In the genomic region with DNA sequence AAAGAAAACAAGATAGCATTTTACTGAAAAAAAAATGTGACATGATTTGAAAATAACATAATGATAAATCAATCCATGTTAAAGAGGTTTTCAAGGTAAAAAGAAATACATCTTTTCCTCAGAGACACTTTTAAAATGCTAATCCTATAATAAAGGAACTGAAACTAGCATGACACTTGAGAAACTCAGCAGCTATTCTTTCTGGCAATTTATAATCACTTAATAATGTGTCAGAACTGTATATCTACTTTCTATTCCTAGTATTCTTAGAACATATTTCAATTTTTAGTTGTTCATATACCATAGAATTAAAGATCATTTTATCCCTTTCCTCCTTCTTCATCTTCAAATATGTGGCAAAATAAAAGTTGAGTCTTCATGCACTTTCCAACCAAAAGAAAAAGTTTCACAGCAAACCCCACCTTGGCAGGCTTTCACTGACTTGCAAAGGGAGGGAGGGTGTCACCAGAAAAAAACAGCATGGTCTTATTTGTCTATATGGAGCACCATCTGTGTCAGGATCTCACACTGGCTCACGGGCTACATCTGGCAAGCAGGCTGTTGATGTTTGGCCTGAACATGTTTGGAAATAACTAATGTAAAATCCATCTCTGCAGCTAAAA, we compare ENCODE assay signal across 12 cellular contexts.
DNase-seq lines count a peak whose midpoint lies in the region; ATAC-seq and TF ChIP-seq lines count a peak whose summit lies in the region.
"Had no signal": no experiment of that assay in that cellular context is flagged by ENCODE, and none has a peak within 500 bp of the region (broad histone marks: within the 10 kb centered on the region; RNA-seq: fewer than 3 reads in every experiment).

No MANE protein-coding gene starts in this region.

- H3K9me2 ChIP-seq in OCI-LY1 (ENCODE audit: low read depth, low read length) = no peaks in the 10 kb centered on the region

- H3F3A ChIP-seq in OCI-LY1 (ENCODE audit: insufficient read depth, low read length) = no peaks in the 10 kb centered on the region; the same call in 1 of the 2 replicates

- H4K20me1 ChIP-seq in OCI-LY1 (ENCODE audit: insufficient read depth, low read length) = no peaks in the 10 kb centered on the region

- ATAC-seq in GM18511 (IDR thresholded peaks at IDR 0.05; ENCODE audit: unreplicated experiment) (peak; percentile 82), GM21526 (IDR thresholded peaks at IDR 0.05; ENCODE audit: low FRiP score, unreplicated experiment) (peak; percentile 70), HG03135 (IDR thresholded peaks at IDR 0.05; ENCODE audit: unreplicated experiment) (peak; percentile 76)

- peaks cover 99% of the 10 kb centered on the region for H3K4me1 ChIP-seq in OCI-LY1 (ENCODE audit: insufficient read depth, low read length, severe bottlenecking)
- H3K4me1 ChIP-seq: transverse colon had no signal

- no peak overlapping the region for H2AFZ ChIP-seq in OCI-LY1 (ENCODE audit: low read length)

- H3K79me2 ChIP-seq in OCI-LY1 (ENCODE audit: insufficient read depth, low read length) = peaks cover 11% of the 10 kb centered on the region

- no peak for TF ChIP-seq CTCF in OCI-LY1 (IDR thresholded peaks at IDR 0.05; ENCODE audit: low read length)

- peak overlapping the region; percentile 78 for H3K4me2 ChIP-seq in OCI-LY1 (ENCODE audit: low read length)

- DNase-seq in HCEC 1CT = no peak
- DNase-seq in stimulated activated CD4-positive, alpha-beta T cell treated with anti-CD3 and anti-CD28 coated beads, Interleukin-4, amount 100 ng/mL, for 1 hour = no peak
- no peak for DNase-seq in NCI-H1105 (lab: John Stamatoyannopoulos, UW)
- DNase-seq in DMS53 (lab: John Stamatoyannopoulos, UW) = no peak
- DNase-seq: CD4-positive, alpha-beta T cell; stimulated activated CD4-positive, alpha-beta T cell treated with anti-CD3 and anti-CD28 coated beads, Interleukin-4, amount 100 ng/mL, for 4 hours; transverse colon had no signal

- peak overlapping the region; percentile 89 for H3K27ac ChIP-seq in OCI-LY1 (ENCODE audit: low read depth, low read length, poor library complexity, severe bottlenecking)
- H3K27ac ChIP-seq: transverse colon had no signal

- peak overlapping the region; percentile 31 for H3K4me3 ChIP-seq in OCI-LY1 (ENCODE audit: low read depth, low read length, poor library complexity, severe bottlenecking)
- H3K4me3 ChIP-seq: HAP-1, transverse colon had no signal

- H3K36me3 ChIP-seq in OCI-LY1 (ENCODE audit: insufficient read depth, low read length) = no peaks in the 10 kb centered on the region
- H3K36me3 ChIP-seq: HAP-1, transverse colon had no signal

- H3K27me3 ChIP-seq in OCI-LY1 (ENCODE audit: insufficient read depth, low read length) = no peaks in the 10 kb centered on the region
- H3K27me3 ChIP-seq: transverse colon had no signal

- no peaks in the 10 kb centered on the region for H3K9me3 ChIP-seq in OCI-LY1 (ENCODE audit: low read length)
- H3K9me3 ChIP-seq: HAP-1, transverse colon had no signal

- peak overlapping the region; percentile 63 for H3K9ac ChIP-seq in OCI-LY1 (ENCODE audit: low read length)
